In the genomic region with DNA sequence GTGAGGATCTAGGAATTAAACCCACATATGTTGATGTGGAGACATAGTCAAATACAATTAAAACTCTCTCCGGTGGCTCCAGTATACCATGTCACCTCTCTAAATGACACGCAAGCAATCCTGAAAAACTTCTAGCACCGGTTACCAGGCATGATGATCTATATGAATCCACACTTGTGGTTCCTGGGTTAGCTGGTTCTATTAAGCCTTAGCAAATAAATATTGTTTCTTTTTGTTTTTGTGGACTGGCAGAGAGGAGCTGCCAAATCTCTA, we compare ENCODE assay signal across 15 cellular contexts.
DNase-seq lines count a peak whose midpoint lies in the region; ATAC-seq lines count a peak whose summit lies in the region.
"Had no signal": no experiment of that assay in that cellular context is flagged by ENCODE, and none has a peak within 500 bp of the region (broad histone marks: within the 10 kb centered on the region; RNA-seq: fewer than 3 reads in every experiment).

No MANE protein-coding gene starts in this region.

- intact Hi-C loops in activated T-helper 2 cell treated with anti-CD3 and anti-CD28 coated beads, Interferon-gamma antibody, Interleukin-2, Interleukin-4, amounts not matched to agents 10 μg/mL and 5 μg/mL and 100 μg/mL, durations not matched to agents 14 hours and 24 hours and 36 hours (cut with micrococcal nuclease), result no loop called here

- H3K4me3 Mint-ChIP-seq in activated T-cell treated with anti-CD3 and anti-CD28 coated beads, Interleukin-2, amount 50 U/mL, for 24 hours, result no peak overlapping the region
- no peak overlapping the region for H3K4me3 Mint-ChIP-seq in activated T-cell treated with anti-CD3 and anti-CD28 coated beads, Interleukin-2, amount 50 U/mL, for 4 hours
- no peak overlapping the region for H3K4me3 Mint-ChIP-seq in activated T-helper 2 cell treated with anti-CD3 and anti-CD28 coated beads, Interferon-gamma antibody, Interleukin-2, Interleukin-4, amounts not matched to agents 10 μg/mL and 5 μg/mL and 100 μg/mL, durations not matched to agents 14 hours and 24 hours and 36 hours (ENCODE audit: low read depth)
- H3K4me3 Mint-ChIP-seq in stimulated activated memory B cell treated with anti-CD40 and anti-IgM and Interleukin-4, amounts not matched to agents 10 μg/mL and 1 μg/mL and 100 μg/mL, for 72 hours, result no peak overlapping the region
- no peak overlapping the region for H3K4me3 Mint-ChIP-seq in stimulated activated naive CD8-positive, alpha-beta T cell treated with anti-CD3 and anti-CD28 coated beads, Interleukin-15, amount 100 ng/mL, for 72 hours
- H3K4me3 Mint-ChIP-seq: CD8-positive, alpha-beta T cell; HFFc6 had no signal

- ATAC-seq in activated T-cell treated with anti-CD3 and anti-CD28 coated beads, Interleukin-2, amount 50 U/mL, for 4 hours, result no peak
- ATAC-seq in stimulated activated memory B cell treated with anti-CD40 and anti-IgM and Interleukin-4, amounts not matched to agents 10 μg/mL and 1 μg/mL and 100 μg/mL, for 72 hours, result no peak
- ATAC-seq in stimulated activated naive CD8-positive, alpha-beta T cell treated with anti-CD3 and anti-CD28 coated beads, Interleukin-15, amount 100 ng/mL, for 72 hours, result peak; percentile 18
- ATAC-seq: CD8-positive, alpha-beta T cell had no signal

- peak overlapping the region; percentile 51 for H3K27ac Mint-ChIP-seq in activated T-cell treated with anti-CD3 and anti-CD28 coated beads, Interleukin-2, amount 50 U/mL, for 24 hours
- peak overlapping the region; percentile 17 for H3K27ac Mint-ChIP-seq in activated T-helper 2 cell treated with anti-CD3 and anti-CD28 coated beads, Interferon-gamma antibody, Interleukin-2, Interleukin-4, amounts not matched to agents 10 μg/mL and 5 μg/mL and 100 μg/mL, durations not matched to agents 14 hours and 24 hours and 36 hours
- peak overlapping the region; percentile 88 for H3K27ac Mint-ChIP-seq in stimulated activated memory B cell treated with anti-CD40 and anti-IgM and Interleukin-4, amounts not matched to agents 10 μg/mL and 1 μg/mL and 100 μg/mL, for 72 hours
- peak overlapping the region in 1 of 2 donors; percentile 61 for H3K27ac Mint-ChIP-seq in stimulated activated naive CD8-positive, alpha-beta T cell treated with anti-CD3 and anti-CD28 coated beads, Interleukin-15, amount 100 ng/mL, for 72 hours
- H3K27ac Mint-ChIP-seq: CD8-positive, alpha-beta T cell; HFFc6 had no signal

- no peaks in the 10 kb centered on the region for H3K9me3 Mint-ChIP-seq in activated T-cell treated with anti-CD3 and anti-CD28 coated beads, Interleukin-2, amount 50 U/mL, for 24 hours
- no peaks in the 10 kb centered on the region for H3K9me3 Mint-ChIP-seq in activated T-cell treated with anti-CD3 and anti-CD28 coated beads, Interleukin-2, amount 50 U/mL, for 4 hours
- no peaks in the 10 kb centered on the region for H3K9me3 Mint-ChIP-seq in activated T-helper 2 cell treated with anti-CD3 and anti-CD28 coated beads, Interferon-gamma antibody, Interleukin-2, Interleukin-4, amounts not matched to agents 10 μg/mL and 5 μg/mL and 100 μg/mL, durations not matched to agents 14 hours and 24 hours and 36 hours
- H3K9me3 Mint-ChIP-seq in stimulated activated memory B cell treated with anti-CD40 and anti-IgM and Interleukin-4, amounts not matched to agents 10 μg/mL and 1 μg/mL and 100 μg/mL, for 72 hours, result no peaks in the 10 kb centered on the region
- no peaks in the 10 kb centered on the region for H3K9me3 Mint-ChIP-seq in stimulated activated naive CD8-positive, alpha-beta T cell treated with anti-CD3 and anti-CD28 coated beads, Interleukin-15, amount 100 ng/mL, for 72 hours
- H3K9me3 Mint-ChIP-seq: CD8-positive, alpha-beta T cell; HFFc6 had no signal

- H3K36me3 Mint-ChIP-seq in activated T-cell treated with anti-CD3 and anti-CD28 coated beads, Interleukin-2, amount 50 U/mL, for 24 hours (ENCODE audit: low read depth), result no peaks in the 10 kb centered on the region
- H3K36me3 Mint-ChIP-seq in activated T-cell treated with anti-CD3 and anti-CD28 coated beads, Interleukin-2, amount 50 U/mL, for 4 hours (ENCODE audit: insufficient read depth), result no peaks in the 10 kb centered on the region
- H3K36me3 Mint-ChIP-seq in activated T-helper 2 cell treated with anti-CD3 and anti-CD28 coated beads, Interferon-gamma antibody, Interleukin-2, Interleukin-4, amounts not matched to agents 10 μg/mL and 5 μg/mL and 100 μg/mL, durations not matched to agents 14 hours and 24 hours and 36 hours (ENCODE audit: low read depth), result no peaks in the 10 kb centered on the region
- H3K36me3 Mint-ChIP-seq in stimulated activated memory B cell treated with anti-CD40 and anti-IgM and Interleukin-4, amounts not matched to agents 10 μg/mL and 1 μg/mL and 100 μg/mL, for 72 hours, result no peaks in the 10 kb centered on the region
- H3K36me3 Mint-ChIP-seq: CD8-positive, alpha-beta T cell had no signal

- peaks cover 11% of the 10 kb centered on the region for H3K4me1 Mint-ChIP-seq in activated T-cell treated with anti-CD3 and anti-CD28 coated beads, Interleukin-2, amount 50 U/mL, for 24 hours (ENCODE audit: low read depth)
- H3K4me1 Mint-ChIP-seq in activated T-cell treated with anti-CD3 and anti-CD28 coated beads, Interleukin-2, amount 50 U/mL, for 4 hours (ENCODE audit: low read depth), result no peaks in the 10 kb centered on the region
- H3K4me1 Mint-ChIP-seq in activated T-helper 2 cell treated with anti-CD3 and anti-CD28 coated beads, Interferon-gamma antibody, Interleukin-2, Interleukin-4, amounts not matched to agents 10 μg/mL and 5 μg/mL and 100 μg/mL, durations not matched to agents 14 hours and 24 hours and 36 hours (ENCODE audit: low read depth), result peaks cover 20% of the 10 kb centered on the region
- H3K4me1 Mint-ChIP-seq in stimulated activated memory B cell treated with anti-CD40 and anti-IgM and Interleukin-4, amounts not matched to agents 10 μg/mL and 1 μg/mL and 100 μg/mL, for 72 hours, result peaks cover 27% of the 10 kb centered on the region
- peaks cover 11% of the 10 kb centered on the region for H3K4me1 Mint-ChIP-seq in stimulated activated naive CD8-positive, alpha-beta T cell treated with anti-CD3 and anti-CD28 coated beads, Interleukin-15, amount 100 ng/mL, for 72 hours

- H3K27me3 Mint-ChIP-seq in activated T-cell treated with anti-CD3 and anti-CD28 coated beads, Interleukin-2, amount 50 U/mL, for 24 hours, result peaks cover 30% of the 10 kb centered on the region
- H3K27me3 Mint-ChIP-seq in activated T-cell treated with anti-CD3 and anti-CD28 coated beads, Interleukin-2, amount 50 U/mL, for 4 hours (ENCODE audit: low read depth), result peaks cover 33% of the 10 kb centered on the region
- peaks cover 12% of the 10 kb centered on the region for H3K27me3 Mint-ChIP-seq in activated T-helper 2 cell treated with anti-CD3 and anti-CD28 coated beads, Interferon-gamma antibody, Interleukin-2, Interleukin-4, amounts not matched to agents 10 μg/mL and 5 μg/mL and 100 μg/mL, durations not matched to agents 14 hours and 24 hours and 36 hours (ENCODE audit: low read depth)
- H3K27me3 Mint-ChIP-seq in stimulated activated memory B cell treated with anti-CD40 and anti-IgM and Interleukin-4, amounts not matched to agents 10 μg/mL and 1 μg/mL and 100 μg/mL, for 72 hours, result no peaks in the 10 kb centered on the region
- peaks cover 30% of the 10 kb centered on the region for H3K27me3 Mint-ChIP-seq in stimulated activated naive CD8-positive, alpha-beta T cell treated with anti-CD3 and anti-CD28 coated beads, Interleukin-15, amount 100 ng/mL, for 72 hours

- DNase-seq in activated T-cell treated with anti-CD3 and anti-CD28 coated beads, Interleukin-2, amount 50 U/mL, for 24 hours, result no peak
- no peak for DNase-seq in activated T-cell treated with anti-CD3 and anti-CD28 coated beads, Interleukin-2, amount 50 U/mL, for 4 hours
- no peak for DNase-seq in activated T-helper 2 cell treated with anti-CD3 and anti-CD28 coated beads, Interferon-gamma antibody, Interleukin-2, Interleukin-4, amounts not matched to agents 10 μg/mL and 5 μg/mL and 100 μg/mL, durations not matched to agents 14 hours and 24 hours and 36 hours (ENCODE audit: low spot score)
- DNase-seq in stimulated activated naive CD8-positive, alpha-beta T cell treated with anti-CD3 and anti-CD28 coated beads, Interleukin-15, amount 100 ng/mL, for 72 hours, result no peak
- no peak for DNase-seq in effector CD4-positive, alpha-beta T cell
- DNase-seq in EL (no peak), NCI-H524 treated with DMSO at 0.1 percent for 48 hours (lab: John Stamatoyannopoulos, UW) (no peak)
- DNase-seq: 8988T; Calu3; CD8-positive, alpha-beta T cell; DMS79 treated with DMSO at 0.1 percent for 48 hours; GOT3; H7; HFFc6 had no signal
